ENCODE assay signal across 22 cellular contexts in genomic region chr12:6795088-6795487, GRCh38. TPM values are rescaled to one million over a fixed set of nuclear protein-coding genes. Genes with fewer than 3 reads are reported as not detected.
DNase-seq lines count a peak whose midpoint lies in the region; ATAC-seq, FAIRE-seq and TF ChIP-seq lines count a peak whose summit lies in the region.
"Had no signal": no experiment of that assay in that cellular context is flagged by ENCODE, and none has a peak within 500 bp of the region (broad histone marks: within the 10 kb centered on the region; RNA-seq: fewer than 3 reads in every experiment).

No MANE protein-coding gene starts in this region.

- H3K9me3 Mint-ChIP-seq in T-helper 2 cell treated with Interferon-gamma antibody and Interleukin-4, amounts not matched to agents 5 μg/mL and 100 μg/mL, for 36 hours, result no peaks in the 10 kb centered on the region
- H3K9me3 Mint-ChIP-seq in CD4-positive, CD25-positive, alpha-beta regulatory T cell, result no peaks in the 10 kb centered on the region
- H3K9me3 Mint-ChIP-seq: H9 had no signal

- peak overlapping the region; percentile 11 for H3K27ac Mint-ChIP-seq in T-helper 2 cell treated with Interferon-gamma antibody and Interleukin-4, amounts not matched to agents 5 μg/mL and 100 μg/mL, for 36 hours
- H3K27ac Mint-ChIP-seq in CD4-positive, CD25-positive, alpha-beta regulatory T cell, result peak overlapping the region; percentile 74 to 85 (median 75)
- H3K27ac Mint-ChIP-seq: H9 had no signal

- H3K4me1 ChIP-seq in CD4-positive, CD25-positive, alpha-beta regulatory T cell (ENCODE audit: control insufficient read depth, insufficient read depth, low read length, poor library complexity, severe bottlenecking), result peaks cover 39% of the 10 kb centered on the region
- peaks cover 15% of the 10 kb centered on the region; the same call in 1 of the 2 replicates for H3K4me1 ChIP-seq in HUES6 (ENCODE audit: control insufficient read depth, insufficient read depth, low read length)
- H3K4me1 ChIP-seq in K562 (replicated peaks in 1 of 2; ENCODE audit: control insufficient read depth in 2 of 2, insufficient read depth in 2 of 2, low read length in 2 of 2), result peaks cover 0 to 7% of the 10 kb centered on the region in 2 experiments; a peak in 2 of 5 replicates

- no peaks in the 10 kb centered on the region for H4K20me1 ChIP-seq in K562 (replicated peaks; ENCODE audit: control insufficient read depth, insufficient read depth, low read length)

- no peak for DNase-seq in T-helper 2 cell treated with Interferon-gamma antibody and Interleukin-4, amounts not matched to agents 5 μg/mL and 100 μg/mL, for 36 hours (ENCODE audit: low spot score)
- no peak for DNase-seq in T-helper 2 cell
- no peak for DNase-seq in CD4-positive, CD25-positive, alpha-beta regulatory T cell
- DNase-seq in K562 (ENCODE audit: extremely low read depth in 1 of 4, low spot score in 3 of 4), result no peak
- no peak for DNase-seq in activated gamma-delta T cell treated with Interleukin-2 at 50 U/mL for 16 hours
- DNase-seq: 8988T, AML-193, COR-L47, DMS153, DMS79 treated with DMSO at 0.1 percent for 48 hours, EL, GOT3, H9 had no signal

- WGBS in K562 (ENCODE audit: insufficient coverage, low coverage, missing lambda C conversion rate), result 7% methylated on average over 2 of the region's 2 CpGs

- BruUV-seq in K562 (replicated peaks; lab: Mats Ljungman, UMichigan), result no TSS peak

- no peak for TF ChIP-seq RAD21 in K562 (CRISPR knock-in tag; conservative IDR thresholded peaks at IDR 0.05 in 1 of 2, IDR thresholded peaks at IDR 0.05 in 1 of 2)

- POLR2A ChIA-PET in K562 (lab: Yijun Ruan, JAX), result interaction anchor here (0.5 to 0.6 kb wide), 2 partner anchors 23 to 26 kb away, joined by 3 read pairs; no protein-coding TSS in a partner anchor

- H3K9me1 ChIP-seq in K562 (ENCODE audit: control insufficient read depth, insufficient read depth, low read length), result no peaks in the 10 kb centered on the region

- H3K4me3 Mint-ChIP-seq in T-helper 2 cell treated with Interferon-gamma antibody and Interleukin-4, amounts not matched to agents 5 μg/mL and 100 μg/mL, for 36 hours, result no peak overlapping the region
- H3K4me3 Mint-ChIP-seq in CD4-positive, CD25-positive, alpha-beta regulatory T cell, result peak overlapping the region in 3 of 4 donors; percentile 4 to 74 (median 55)
- H3K4me3 Mint-ChIP-seq: H9 had no signal

- H3K27me3 ChIP-seq in CD4-positive, CD25-positive, alpha-beta regulatory T cell (ENCODE audit: control insufficient read depth, insufficient read depth, low read length), result no peaks in the 10 kb centered on the region
- H3K27me3 ChIP-seq in HUES6 (ENCODE audit: control insufficient read depth, insufficient read depth, low read length) (no peaks in the 10 kb centered on the region), K562 (ENCODE audit: control insufficient read depth in 2 of 2, insufficient read depth in 2 of 2, low read length in 2 of 2) (no peaks in the 10 kb centered on the region)

- CTCF ChIA-PET in K562 (lab: Yijun Ruan, JAX; ENCODE audit: low intra/inter-chr PET ratio), result no interaction called here

- FAIRE-seq in K562 (lab: Jason Lieb, UNC), result no peak
- FAIRE-seq: D721Med, G401.6, GM12891, GM19239, HTR-8/SVneo had no signal

- peaks cover 61% of the 10 kb centered on the region for H3K36me3 Mint-ChIP-seq in T-helper 2 cell treated with Interferon-gamma antibody and Interleukin-4, amounts not matched to agents 5 μg/mL and 100 μg/mL, for 36 hours (ENCODE audit: low read depth)
- H3K36me3 Mint-ChIP-seq in CD4-positive, CD25-positive, alpha-beta regulatory T cell, result peaks cover 48% of the 10 kb centered on the region

- TF ChIP-seq EP300 in K562 (IDR thresholded peaks at IDR 0.05; ENCODE audit: low read length), result no peak

- peaks cover 43% of the 10 kb centered on the region for H3K4me1 Mint-ChIP-seq in T-helper 2 cell treated with Interferon-gamma antibody and Interleukin-4, amounts not matched to agents 5 μg/mL and 100 μg/mL, for 36 hours (ENCODE audit: low read depth)
- peaks cover 20 to 83% (median 55%) of the 10 kb centered on the region in 4 donors for H3K4me1 Mint-ChIP-seq in CD4-positive, CD25-positive, alpha-beta regulatory T cell

- no peaks in the 10 kb centered on the region for H3K9me3 ChIP-seq in CD4-positive, CD25-positive, alpha-beta regulatory T cell (ENCODE audit: control insufficient read depth in 2 of 2, low read length in 2 of 2)
- H3K9me3 ChIP-seq in HUES6 (ENCODE audit: control insufficient read depth, insufficient read depth, low read depth, low read length) (no peaks in the 10 kb centered on the region), K562 (replicated peaks; ENCODE audit: control insufficient read depth, insufficient read depth, low read depth, low read length) (no peaks in the 10 kb centered on the region)
- H3K9me3 ChIP-seq: BLaER1 had no signal

- no peak overlapping the region for H3K27ac ChIP-seq in CD4-positive, CD25-positive, alpha-beta regulatory T cell (ENCODE audit: insufficient read depth, low read length, poor library complexity, severe bottlenecking)
- H3K27ac ChIP-seq in HUES6 (ENCODE audit: low read depth, low read length) (no peak overlapping the region), K562 (ENCODE audit: extremely low read depth, low read depth, low read length) (no peak overlapping the region)
- H3K27ac ChIP-seq: BLaER1 had no signal

- TF ChIP-seq CTCF in K562 (IDR thresholded peaks at IDR 0.05 in 2 of 3, conservative IDR thresholded peaks at IDR 0.05 in 1 of 3; ENCODE audit: insufficient read depth in 2 of 3, low read depth in 1 of 3, low read length in 3 of 3), result no peak

- no peak for ATAC-seq in CD4-positive, CD25-positive, alpha-beta regulatory T cell (ENCODE audit: low read depth in 2 of 2)
- no peak for ATAC-seq in K562
- no peak for ATAC-seq in GM18858 (IDR thresholded peaks at IDR 0.05; ENCODE audit: unreplicated experiment)
- ATAC-seq in HG03196 (IDR thresholded peaks at IDR 0.05; ENCODE audit: unreplicated experiment), result no peak

- peaks cover 46% of the 10 kb centered on the region for H3K36me3 ChIP-seq in CD4-positive, CD25-positive, alpha-beta regulatory T cell (ENCODE audit: control insufficient read depth, insufficient read depth, low read length)
- H3K36me3 ChIP-seq in HUES6 (ENCODE audit: control insufficient read depth, insufficient read depth, low read length), result no peaks in the 10 kb centered on the region
- no peaks in the 10 kb centered on the region for H3K36me3 ChIP-seq in K562 (ENCODE audit: control insufficient read depth, insufficient read depth, low read length)
- H3K36me3 ChIP-seq: BLaER1 had no signal

- H3K4me3 ChIP-seq in CD4-positive, CD25-positive, alpha-beta regulatory T cell (ENCODE audit: low read depth, low read length), result no peak overlapping the region
- H3K4me3 ChIP-seq in HUES6 (ENCODE audit: low read depth, low read length) (no peak overlapping the region), K562 (no peak overlapping the region)
- H3K4me3 ChIP-seq: BLaER1 had no signal

- H3K9ac ChIP-seq in HUES6 (ENCODE audit: low read length) (peak overlapping the region; percentile 29), K562 (ENCODE audit: insufficient read depth in 1 of 2, low read depth in 2 of 2, low read length in 2 of 2) (no peak overlapping the region)
- H3K9ac ChIP-seq: BLaER1 had no signal

- no peak overlapping the region for H2AFZ ChIP-seq in K562 (ENCODE audit: low read depth, low read length)

- H3K27me3 Mint-ChIP-seq in T-helper 2 cell treated with Interferon-gamma antibody and Interleukin-4, amounts not matched to agents 5 μg/mL and 100 μg/mL, for 36 hours (ENCODE audit: low read depth), result no peaks in the 10 kb centered on the region
- no peaks in the 10 kb centered on the region for H3K27me3 Mint-ChIP-seq in CD4-positive, CD25-positive, alpha-beta regulatory T cell

- H3K4me2 ChIP-seq in K562 (ENCODE audit: insufficient read depth, low read length), result no peak overlapping the region
- H3K4me2 ChIP-seq: BLaER1 had no signal

- intact Hi-C loops in K562 (cut with micrococcal nuclease), result no loop called here

- H3K79me2 ChIP-seq in K562 (ENCODE audit: control insufficient read depth, insufficient read depth, low read length), result no peaks in the 10 kb centered on the region

- in situ Hi-C loops in K562 (cut with MboI), result no loop called here

- TF ChIP-seq POLR2A in K562 (conservative IDR thresholded peaks at IDR 0.05), result no peak

RNA-seq across cellular contexts. Expression of gene CD4, which starts 5.8 kb away (rescaled TPM):
- 224 TPM for total RNA-seq in CD4-positive, CD25-positive, alpha-beta regulatory T cell
- 100 to 1,000 TPM; 312 to 330 (median 324) TPM for polyA plus RNA-seq in CD4-positive, CD25-positive, alpha-beta regulatory T cell
- not detected in 2 replicates for total RNA-seq in K562 (2011; cell fraction: chromatin; rRNA removed; ENCODE audit: low replicate concordance)
- not detected in 2 replicates for total RNA-seq in K562 (2011; cell fraction: nucleolus; rRNA removed)
- total RNA-seq in K562 (2011; cell fraction: nucleoplasm; rRNA removed), result not detected in 2 replicates
- total RNA-seq in K562 (2014; rRNA removed) (not detected in 2 replicates), K562 (2014; rRNA removed; fragmentation: Illumina TruSeq; extraction: Trizol) (not detected in 2 replicates), K562 (2015; rRNA removed; fragmentation: Illumina TruSeq; extraction: Trizol) (0.07 and 0.08 TPM in 2 replicates), K562 (2021) (0.27 and 0.31 TPM in 2 replicates)
- polyA plus RNA-seq in K562 (2011; rRNA removed) (0.04 TPM in 1 of 2 replicates, not detected in the other), K562 (2014; fragmentation: Illumina TruSeq; extraction: Trizol) (0.06 and 0.10 TPM in 2 replicates), K562 (2014; fragmentation: Nextera tagmentation; extraction: Ambion mirVana) (under 1 TPM in 1 of 2 experiments, not detected in 1; 0.06 TPM), K562 (2014; rRNA removed) (0.11 TPM in 1 of 2 replicates, not detected in the other)
- polyA plus RNA-seq in K562 (2011; cell fraction: cytosol; rRNA removed), result 0.01 TPM in 1 of 2 replicates, not detected in the other
- 0.06 TPM in 1 of 2 replicates, not detected in the other for polyA plus RNA-seq in K562 (2011; cell fraction: nucleus; rRNA removed)
- 0.22 and 0.29 TPM in 2 replicates for polyA plus RNA-seq in K562 (2012)
- not detected in 2 replicates for polyA minus RNA-seq in K562 (2011; rRNA and poly(A)+ RNA removed)
- not detected in 2 replicates for polyA minus RNA-seq in K562 (2011; cell fraction: cytosol; rRNA and poly(A)+ RNA removed)
- not detected in 2 replicates for polyA minus RNA-seq in K562 (2011; cell fraction: nucleus; rRNA and poly(A)+ RNA removed)

RNA-seq across cellular contexts. Expression of gene LAG3, which starts 22.8 kb away (rescaled TPM):
- total RNA-seq in CD4-positive, CD25-positive, alpha-beta regulatory T cell, result 8.2 TPM
- 10 to 100 TPM in 2 of 4 donors, 1 to 10 TPM in 2; 6.3 to 12.6 (median 11.0) TPM for polyA plus RNA-seq in CD4-positive, CD25-positive, alpha-beta regulatory T cell
- 0.97 and 5.8 TPM in 2 replicates for total RNA-seq in K562 (2011; cell fraction: chromatin; rRNA removed; ENCODE audit: low replicate concordance)
- total RNA-seq in K562 (2011; cell fraction: nucleolus; rRNA removed), result 2.1 and 2.2 TPM in 2 replicates
- 2.3 and 2.7 TPM in 2 replicates for total RNA-seq in K562 (2011; cell fraction: nucleoplasm; rRNA removed)
- total RNA-seq in K562 (2014; rRNA removed), result 0.09 TPM in 1 of 2 replicates, not detected in the other
- 0.22 TPM in 1 of 2 replicates, not detected in the other for total RNA-seq in K562 (2014; rRNA removed; fragmentation: Illumina TruSeq; extraction: Trizol)
- total RNA-seq in K562 (2015; rRNA removed; fragmentation: Illumina TruSeq; extraction: Trizol), result 0.08 and 0.18 TPM in 2 replicates
- 0.60 and 0.66 TPM in 2 replicates for total RNA-seq in K562 (2021)
- 0.10 and 0.19 TPM in 2 replicates for polyA plus RNA-seq in K562 (2011; rRNA removed)
- 0.06 and 0.07 TPM in 2 replicates for polyA plus RNA-seq in K562 (2011; cell fraction: cytosol; rRNA removed)
- 1.2 and 2.7 TPM in 2 replicates for polyA plus RNA-seq in K562 (2011; cell fraction: nucleus; rRNA removed)
- 0.27 and 0.53 TPM in 2 replicates for polyA plus RNA-seq in K562 (2012)
- polyA plus RNA-seq in K562 (2014; fragmentation: Illumina TruSeq; extraction: Trizol), result 0.09 and 0.22 TPM in 2 replicates
- polyA plus RNA-seq in K562 (2014; fragmentation: Nextera tagmentation; extraction: Ambion mirVana), result under 1 TPM in 1 of 2 experiments, not detected in 1; 0.07 TPM
- 0.07 and 0.74 TPM in 2 replicates for polyA plus RNA-seq in K562 (2014; rRNA removed)
- polyA minus RNA-seq in K562 (2011; rRNA and poly(A)+ RNA removed), result not detected in 2 replicates
- polyA minus RNA-seq in K562 (2011; cell fraction: cytosol; rRNA and poly(A)+ RNA removed), result not detected in 2 replicates
- 0.27 and 0.44 TPM in 2 replicates for polyA minus RNA-seq in K562 (2011; cell fraction: nucleus; rRNA and poly(A)+ RNA removed)

RNA-seq across cellular contexts. Expression of gene GPR162, which starts 26.5 kb away (rescaled TPM):
- not detected for total RNA-seq in CD4-positive, CD25-positive, alpha-beta regulatory T cell
- polyA plus RNA-seq in CD4-positive, CD25-positive, alpha-beta regulatory T cell, result not detected
- 1.5 and 4.5 TPM in 2 replicates for total RNA-seq in K562 (2011; cell fraction: chromatin; rRNA removed; ENCODE audit: low replicate concordance)
- total RNA-seq in K562 (2011; cell fraction: nucleolus; rRNA removed), result 2.9 and 5.0 TPM in 2 replicates
- 1.9 and 2.9 TPM in 2 replicates for total RNA-seq in K562 (2011; cell fraction: nucleoplasm; rRNA removed)
- 1.1 and 1.7 TPM in 2 replicates for total RNA-seq in K562 (2014; rRNA removed)
- 0.35 and 0.65 TPM in 2 replicates for total RNA-seq in K562 (2014; rRNA removed; fragmentation: Illumina TruSeq; extraction: Trizol)
- total RNA-seq in K562 (2015; rRNA removed; fragmentation: Illumina TruSeq; extraction: Trizol), result 0.65 and 1.1 TPM in 2 replicates
- total RNA-seq in K562 (2021), result 1.4 and 1.7 TPM in 2 replicates
- polyA plus RNA-seq in K562 (2011; rRNA removed), result 1.0 and 2.7 TPM in 2 replicates
- 1.8 and 2.4 TPM in 2 replicates for polyA plus RNA-seq in K562 (2011; cell fraction: cytosol; rRNA removed)
- 10.2 and 20.1 TPM in 2 replicates for polyA plus RNA-seq in K562 (2011; cell fraction: nucleus; rRNA removed)
- 1.6 and 2.0 TPM in 2 replicates for polyA plus RNA-seq in K562 (2012)
- 1.1 and 1.7 TPM in 2 replicates for polyA plus RNA-seq in K562 (2014; fragmentation: Illumina TruSeq; extraction: Trizol)
- polyA plus RNA-seq in K562 (2014; fragmentation: Nextera tagmentation; extraction: Ambion mirVana), result not detected
- polyA plus RNA-seq in K562 (2014; rRNA removed), result 1.8 and 2.8 TPM in 2 replicates
- polyA minus RNA-seq in K562 (2011; rRNA and poly(A)+ RNA removed), result 0.42 and 0.87 TPM in 2 replicates
- 1.9 and 2.2 TPM in 2 replicates for polyA minus RNA-seq in K562 (2011; cell fraction: cytosol; rRNA and poly(A)+ RNA removed)
- 0.67 and 2.7 TPM in 2 replicates for polyA minus RNA-seq in K562 (2011; cell fraction: nucleus; rRNA and poly(A)+ RNA removed)

RNA-seq across cellular contexts. Expression of gene PTMS, which starts 28.9 kb away (rescaled TPM):
- total RNA-seq in CD4-positive, CD25-positive, alpha-beta regulatory T cell, result 15.0 TPM
- polyA plus RNA-seq in CD4-positive, CD25-positive, alpha-beta regulatory T cell, result 1 to 10 TPM; 1.3 to 3.9 (median 2.5) TPM
- 29.6 and 36.7 TPM in 2 replicates for total RNA-seq in K562 (2011; cell fraction: chromatin; rRNA removed; ENCODE audit: low replicate concordance)
- total RNA-seq in K562 (2011; cell fraction: nucleolus; rRNA removed), result 32.1 and 32.4 TPM in 2 replicates
- total RNA-seq in K562 (2011; cell fraction: nucleoplasm; rRNA removed), result 48.1 and 64.1 TPM in 2 replicates
- total RNA-seq in K562 (2014; rRNA removed) (78.5 and 91.4 TPM in 2 replicates), K562 (2014; rRNA removed; fragmentation: Illumina TruSeq; extraction: Trizol) (73.6 and 84.1 TPM in 2 replicates), K562 (2015; rRNA removed; fragmentation: Illumina TruSeq; extraction: Trizol) (97.7 and 108 TPM in 2 replicates), K562 (2021) (277 and 287 TPM in 2 replicates)
- polyA plus RNA-seq in K562 (2011; rRNA removed) (64.1 and 92.5 TPM in 2 replicates), K562 (2014; fragmentation: Illumina TruSeq; extraction: Trizol) (282 and 386 TPM in 2 replicates), K562 (2014; fragmentation: Nextera tagmentation; extraction: Ambion mirVana) (1 to 10 TPM; 5.1 to 5.2 TPM), K562 (2014; rRNA removed) (187 and 235 TPM in 2 replicates)
- polyA plus RNA-seq in K562 (2011; cell fraction: cytosol; rRNA removed), result 255 TPM in 2 replicates
- polyA plus RNA-seq in K562 (2011; cell fraction: nucleus; rRNA removed), result 81.6 and 109 TPM in 2 replicates
- 220 and 306 TPM in 2 replicates for polyA plus RNA-seq in K562 (2012)
- 29.8 TPM in 2 replicates for polyA minus RNA-seq in K562 (2011; rRNA and poly(A)+ RNA removed)
- polyA minus RNA-seq in K562 (2011; cell fraction: cytosol; rRNA and poly(A)+ RNA removed), result 52.4 and 55.3 TPM in 2 replicates
- 11.6 and 12.6 TPM in 2 replicates for polyA minus RNA-seq in K562 (2011; cell fraction: nucleus; rRNA and poly(A)+ RNA removed)

RNA-seq across cellular contexts. Expression of gene P3H3, which starts 33.1 kb away (rescaled TPM):
- total RNA-seq in CD4-positive, CD25-positive, alpha-beta regulatory T cell, result 1.4 TPM
- polyA plus RNA-seq in CD4-positive, CD25-positive, alpha-beta regulatory T cell, result 1 to 10 TPM in 1 of 4 donors, under 1 TPM in 2, not detected in 1; 0.64 to 1.2 (median 1.00) TPM
- total RNA-seq in K562 (2011; cell fraction: chromatin; rRNA removed; ENCODE audit: low replicate concordance), result 20.0 and 79.4 TPM in 2 replicates
- 58.3 and 59.9 TPM in 2 replicates for total RNA-seq in K562 (2011; cell fraction: nucleolus; rRNA removed)
- 31.2 and 33.2 TPM in 2 replicates for total RNA-seq in K562 (2011; cell fraction: nucleoplasm; rRNA removed)
- total RNA-seq in K562 (2014; rRNA removed) (7.1 and 9.5 TPM in 2 replicates), K562 (2014; rRNA removed; fragmentation: Illumina TruSeq; extraction: Trizol) (1.9 and 4.3 TPM in 2 replicates), K562 (2015; rRNA removed; fragmentation: Illumina TruSeq; extraction: Trizol) (6.6 and 8.0 TPM in 2 replicates), K562 (2021) (14.2 and 15.0 TPM in 2 replicates)
- polyA plus RNA-seq in K562 (2011; rRNA removed) (4.0 and 10.2 TPM in 2 replicates), K562 (2014; fragmentation: Illumina TruSeq; extraction: Trizol) (4.8 and 7.3 TPM in 2 replicates), K562 (2014; fragmentation: Nextera tagmentation; extraction: Ambion mirVana) (under 1 TPM; 0.03 to 0.27 TPM), K562 (2014; rRNA removed) (10.2 and 13.2 TPM in 2 replicates)
- 6.0 and 7.6 TPM in 2 replicates for polyA plus RNA-seq in K562 (2011; cell fraction: cytosol; rRNA removed)
- polyA plus RNA-seq in K562 (2011; cell fraction: nucleus; rRNA removed), result 46.1 and 48.4 TPM in 2 replicates
- polyA plus RNA-seq in K562 (2012), result 12.1 and 18.5 TPM in 2 replicates
- polyA minus RNA-seq in K562 (2011; rRNA and poly(A)+ RNA removed), result 2.6 and 3.3 TPM in 2 replicates
- polyA minus RNA-seq in K562 (2011; cell fraction: cytosol; rRNA and poly(A)+ RNA removed), result 5.1 and 8.6 TPM in 2 replicates
- polyA minus RNA-seq in K562 (2011; cell fraction: nucleus; rRNA and poly(A)+ RNA removed), result 16.0 and 31.5 TPM in 2 replicates

Comparison
In these comparisons a context has a peak if more than half of its experiments do, and no peak if none do; other contexts are left out.
1. RNA of gene CD4, which starts 5.8 kb away (total RNA-seq): 224 TPM in CD4-positive, CD25-positive, alpha-beta regulatory T cell (single experiment); 0.07 to 0.31 TPM in K562; every median in the first group is over 100 times any median in the second.